In genomic region chr20:36063916-36064660, GRCh38 we compare ENCODE assay signal across 1 cellular context.
A peak's percentile ranks its signal among the peaks of the same experiment; 100 is the strongest.
TF ChIP-seq lines count a peak whose summit lies in the region.

No MANE protein-coding gene starts in this region.

TF ChIP-seq in HEK293, 187 proteins besides CTCF, POLR2A, EP300 and RAD21 (continued from another document and continues in another):
- TF ChIP-seq ZNF692 (tag by site-specific recombination; IDR thresholded peaks at IDR 0.05) (0 out of 2 replicates have a peak, but pooled peaks have one; percentile 31), ZNF776 (tag by site-specific recombination; IDR thresholded peaks at IDR 0.05; ENCODE audit: borderline replicate concordance) (no peak), HOXA7 (CRISPR knock-in tag; IDR thresholded peaks at IDR 0.05; ENCODE audit: borderline replicate concordance) (no peak), ZNF302 (tag by site-specific recombination; IDR thresholded peaks at IDR 0.05; ENCODE audit: low read depth) (no peak), ZBTB21 (tag by site-specific recombination; IDR thresholded peaks at IDR 0.05) (no peak), ZBTB6 (tag by site-specific recombination; IDR thresholded peaks at IDR 0.05) (no peak), ZBTB26 (tag by site-specific recombination; optimal IDR thresholded peaks at IDR 0.05) (peak; percentile 27), HIC1 (tag by site-specific recombination; IDR thresholded peaks at IDR 0.05) (peak; percentile 55), ZBTB20 (tag by site-specific recombination; IDR thresholded peaks at IDR 0.05) (no peak), ZNF416 (tag by site-specific recombination; IDR thresholded peaks at IDR 0.05) (no peak), ZBTB48 (tag by site-specific recombination; IDR thresholded peaks at IDR 0.05) (peak; percentile 19; the same call in 1 of the 2 replicates), ZNF596 (tag by site-specific recombination; IDR thresholded peaks at IDR 0.05) (no peak), ZNF335 (tag by site-specific recombination; conservative IDR thresholded peaks at IDR 0.05) (peak; percentile 77; the same call in 1 of the 2 replicates), ZSCAN30 (tag by site-specific recombination; IDR thresholded peaks at IDR 0.05) (0 out of 2 replicates have a peak, but pooled peaks have one; percentile 5), ZIC2 (tag by site-specific recombination; IDR thresholded peaks at IDR 0.05) (peak; percentile 51; the same call in 1 of the 2 replicates), GLIS2 (tag by site-specific recombination; IDR thresholded peaks at IDR 0.05) (peak; percentile 92), ZSCAN5A (tag by site-specific recombination; IDR thresholded peaks at IDR 0.05) (no peak), ZNF148 (tag by site-specific recombination; IDR thresholded peaks at IDR 0.05; ENCODE audit: borderline replicate concordance) (no peak), TRIM28 (IDR thresholded peaks at IDR 0.05; ENCODE audit: borderline replicate concordance, low read length) (no peak), HOXD13 (CRISPR knock-in tag; IDR thresholded peaks at IDR 0.05; ENCODE audit: borderline replicate concordance) (no peak), ZNF521 (tag by site-specific recombination; IDR thresholded peaks at IDR 0.05) (no peak), ZBTB10 (tag by site-specific recombination; IDR thresholded peaks at IDR 0.05) (0 out of 2 replicates have a peak, but pooled peaks have one; percentile 17), ZNF138 (tag by site-specific recombination; IDR thresholded peaks at IDR 0.05; ENCODE audit: borderline replicate concordance) (no peak), ZXDB (tag by site-specific recombination; IDR thresholded peaks at IDR 0.05) (peak; percentile 80), ZBTB11 (tag by site-specific recombination; conservative IDR thresholded peaks at IDR 0.05; ENCODE audit: low read depth) (0 out of 2 replicates have a peak, but pooled peaks have one; percentile 35), YY2 (tag by site-specific recombination; IDR thresholded peaks at IDR 0.05) (peak; percentile 26; the same call in 1 of the 2 replicates), ZNF561 (tag by site-specific recombination; IDR thresholded peaks at IDR 0.05; ENCODE audit: borderline replicate concordance) (0 out of 2 replicates have a peak, but pooled peaks have one; percentile 86), KLF1 (tag by site-specific recombination; IDR thresholded peaks at IDR 0.05) (no peak), GLIS1 (tag by site-specific recombination; IDR thresholded peaks at IDR 0.05) (peak; percentile 85), EGR2 (tag by site-specific recombination; IDR thresholded peaks at IDR 0.05; ENCODE audit: low read depth) (no peak), ZNF398 (tag by site-specific recombination; IDR thresholded peaks at IDR 0.05) (no peak), PRDM6 (tag by site-specific recombination; IDR thresholded peaks at IDR 0.05) (no peak), HOXC10 (CRISPR knock-in tag; IDR thresholded peaks at IDR 0.05) (no peak), ZNF341 (tag by site-specific recombination; IDR thresholded peaks at IDR 0.05; ENCODE audit: low read depth) (peak; percentile 70), KLF16 (tag by site-specific recombination; IDR thresholded peaks at IDR 0.05) (no peak), ZNF214 (tag by site-specific recombination; IDR thresholded peaks at IDR 0.05; ENCODE audit: borderline replicate concordance) (no peak), ZNF132 (tag by site-specific recombination; IDR thresholded peaks at IDR 0.05; ENCODE audit: borderline replicate concordance) (no peak), ZNF837 (tag by site-specific recombination; IDR thresholded peaks at IDR 0.05) (no peak), ZNF350 (tag by site-specific recombination; IDR thresholded peaks at IDR 0.05) (no peak), ZNF558 (tag by site-specific recombination; IDR thresholded peaks at IDR 0.05) (no peak), SP7 (tag by site-specific recombination; IDR thresholded peaks at IDR 0.05) (0 out of 2 replicates have a peak, but pooled peaks have one; percentile 39)
